ENCODE assay signal across 17 cellular contexts in genomic region chr15:64859226-64859625, GRCh38. TPM values are rescaled to one million over a fixed set of nuclear protein-coding genes. Genes with fewer than 3 reads are reported as not detected.
A peak's percentile ranks its signal among the peaks of the same experiment; 100 is the strongest.
DNase-seq lines count a peak whose midpoint lies in the region; ATAC-seq and TF ChIP-seq lines count a peak whose summit lies in the region.
"Had no signal": no experiment of that assay in that cellular context is flagged by ENCODE, and none has a peak within 500 bp of the region (broad histone marks: within the 10 kb centered on the region; RNA-seq: fewer than 3 reads in every experiment).

No MANE protein-coding gene starts in this region.

- DNase-seq in activated CD4-positive, alpha-beta T cell treated with anti-CD3 and anti-CD28 coated beads for 36 hours = no peak
- DNase-seq in activated CD4-positive, alpha-beta T cell treated with anti-CD3 and anti-CD28 coated beads, Interleukin-2, amount 10 ng/mL, durations not matched to agents 7 days and 5 days = no peak
- DNase-seq in esophagus squamous epithelium (lab: John Stamatoyannopoulos, UW) = no peak
- no peak for DNase-seq in nephron progenitor cell
- no peak for DNase-seq in tibial nerve (ENCODE audit: low spot score in 2 of 2)
- DNase-seq in erythroblast (lab: John Stamatoyannopoulos, UW) = no peak
- DNase-seq in A673 (ENCODE audit: low spot score) = no peak
- DNase-seq: CD8-positive, alpha-beta T cell; Karpas-422; MG63; NCI-H1092; NCI-H146; NCI-H2081 treated with DMSO at 0.1 percent for 48 hours; NCI-H2227 treated with DMSO at 0.1 percent for 48 hours; NCI-H524 treated with DMSO at 0.1 percent for 48 hours had no signal

- no TSS peak for BruUV-seq in A673 (replicated peaks; lab: Mats Ljungman, UMichigan)

- H3K27ac Mint-ChIP-seq in activated CD4-positive, alpha-beta T cell treated with anti-CD3 and anti-CD28 coated beads for 36 hours = peak overlapping the region; percentile 42
- no peak overlapping the region for H3K27ac Mint-ChIP-seq in activated CD4-positive, alpha-beta T cell treated with anti-CD3 and anti-CD28 coated beads, Interleukin-2, amount 10 ng/mL, durations not matched to agents 7 days and 5 days
- H3K27ac Mint-ChIP-seq in nephron progenitor cell = peak overlapping the region; percentile 63

- H3K4me1 Mint-ChIP-seq in activated CD4-positive, alpha-beta T cell treated with anti-CD3 and anti-CD28 coated beads for 36 hours = peaks cover 33% of the 10 kb centered on the region
- peaks cover 30% of the 10 kb centered on the region for H3K4me1 Mint-ChIP-seq in activated CD4-positive, alpha-beta T cell treated with anti-CD3 and anti-CD28 coated beads, Interleukin-2, amount 10 ng/mL, durations not matched to agents 7 days and 5 days
- peaks cover 77% of the 10 kb centered on the region for H3K4me1 Mint-ChIP-seq in nephron progenitor cell

- no peak for TF ChIP-seq EP300 in tibial nerve (IDR thresholded peaks at IDR 0.05)

- TF ChIP-seq POLR2A in esophagus squamous epithelium (IDR thresholded peaks at IDR 0.05) = no peak
- TF ChIP-seq POLR2A in tibial nerve (IDR thresholded peaks at IDR 0.05) = no peak
- TF ChIP-seq POLR2A in erythroblast (IDR thresholded peaks at IDR 0.05; ENCODE audit: low read length) = no peak

- CTCF ChIA-PET in activated CD4-positive, alpha-beta T cell treated with anti-CD3 and anti-CD28 coated beads for 36 hours (lab: Charles Lee) = interaction anchor here (1.0 kb wide), 1 partner anchor 24 kb away, joined by 3 read pairs; no protein-coding TSS in a partner anchor
- CTCF ChIA-PET in activated CD4-positive, alpha-beta T cell treated with anti-CD3 and anti-CD28 coated beads, Interleukin-2, amount 10 ng/mL, durations not matched to agents 7 days and 5 days (lab: Charles Lee) = interaction anchor here (0.6 to 1.2 kb wide), 4 partner anchors 14 to 81 kb away, joined by 3 to 4 read pairs (median 4); no protein-coding TSS in a partner anchor
- CTCF ChIA-PET in A673 (lab: Charles Lee) = no interaction called here

- H3K9me3 Mint-ChIP-seq in activated CD4-positive, alpha-beta T cell treated with anti-CD3 and anti-CD28 coated beads for 36 hours (ENCODE audit: low read depth) = no peaks in the 10 kb centered on the region
- no peaks in the 10 kb centered on the region for H3K9me3 Mint-ChIP-seq in activated CD4-positive, alpha-beta T cell treated with anti-CD3 and anti-CD28 coated beads, Interleukin-2, amount 10 ng/mL, durations not matched to agents 7 days and 5 days
- no peaks in the 10 kb centered on the region for H3K9me3 Mint-ChIP-seq in nephron progenitor cell
- H3K9me3 Mint-ChIP-seq: CD8-positive, alpha-beta T cell had no signal

- POLR2A ChIA-PET in activated CD4-positive, alpha-beta T cell treated with anti-CD3 and anti-CD28 coated beads for 36 hours (lab: Charles Lee) = no interaction called here
- POLR2A ChIA-PET in activated CD4-positive, alpha-beta T cell treated with anti-CD3 and anti-CD28 coated beads, Interleukin-2, amount 10 ng/mL, durations not matched to agents 7 days and 5 days (lab: Charles Lee) = no interaction called here
- POLR2A ChIA-PET in A673 (lab: Charles Lee; ENCODE audit: low non-redundant PET) = no interaction called here

- H3K27ac ChIP-seq in esophagus squamous epithelium (peak overlapping the region in 3 of 4 donors; percentile 49 to 55 (median 54)), tibial nerve (peak overlapping the region in 3 of 4 donors; percentile 20 to 99 (median 89)), A673 (ENCODE audit: low read depth, low read length, poor library complexity, severe bottlenecking) (no peak overlapping the region)
- H3K27ac ChIP-seq: 22Rv1 had no signal

- H3K27me3 ChIP-seq in esophagus squamous epithelium (no peaks in the 10 kb centered on the region), tibial nerve (no peaks in the 10 kb centered on the region), A673 (replicated peaks; ENCODE audit: insufficient read depth, low read depth, low read length, poor library complexity) (no peaks in the 10 kb centered on the region)
- H3K27me3 ChIP-seq: MG63 had no signal

- H3K4me3 ChIP-seq in esophagus squamous epithelium (no peak overlapping the region), tibial nerve (no peak overlapping the region), A673 (ENCODE audit: low read depth, low read length, poor library complexity, severe bottlenecking) (no peak overlapping the region)
- H3K4me3 ChIP-seq: MG63 had no signal

- peaks cover 19% of the 10 kb centered on the region for H3K36me3 Mint-ChIP-seq in activated CD4-positive, alpha-beta T cell treated with anti-CD3 and anti-CD28 coated beads for 36 hours (ENCODE audit: low read depth)
- H3K36me3 Mint-ChIP-seq in activated CD4-positive, alpha-beta T cell treated with anti-CD3 and anti-CD28 coated beads, Interleukin-2, amount 10 ng/mL, durations not matched to agents 7 days and 5 days (ENCODE audit: low read depth) = peaks cover 31% of the 10 kb centered on the region
- peaks cover 22% of the 10 kb centered on the region for H3K36me3 Mint-ChIP-seq in nephron progenitor cell (ENCODE audit: low read depth)

- intact Hi-C loops in activated CD4-positive, alpha-beta T cell treated with anti-CD3 and anti-CD28 coated beads for 36 hours (cut with DNase I, micrococcal nuclease) = no loop called here
- intact Hi-C loops in esophagus squamous epithelium (cut with DNase I) (no loop called here), A673 (cut with micrococcal nuclease; ENCODE audit: unreplicated experiment) (no loop called here)

- no peak for ATAC-seq in activated CD4-positive, alpha-beta T cell treated with anti-CD3 and anti-CD28 coated beads for 36 hours
- ATAC-seq in GM21367 (IDR thresholded peaks at IDR 0.05; ENCODE audit: unreplicated experiment) = no peak
- ATAC-seq: CD8-positive, alpha-beta T cell had no signal

- no peak for TF ChIP-seq CTCF in esophagus squamous epithelium (IDR thresholded peaks at IDR 0.05)
- TF ChIP-seq CTCF in nephron progenitor cell (IDR thresholded peaks at IDR 0.05) = no peak
- no peak for TF ChIP-seq CTCF in tibial nerve (IDR thresholded peaks at IDR 0.05)
- no peak for TF ChIP-seq CTCF in A673 (conservative IDR thresholded peaks at IDR 0.05; ENCODE audit: low read depth, low read length)

- H3K27me3 Mint-ChIP-seq in activated CD4-positive, alpha-beta T cell treated with anti-CD3 and anti-CD28 coated beads for 36 hours = no peaks in the 10 kb centered on the region
- no peaks in the 10 kb centered on the region for H3K27me3 Mint-ChIP-seq in activated CD4-positive, alpha-beta T cell treated with anti-CD3 and anti-CD28 coated beads, Interleukin-2, amount 10 ng/mL, durations not matched to agents 7 days and 5 days
- peaks cover 3% of the 10 kb centered on the region for H3K27me3 Mint-ChIP-seq in nephron progenitor cell (ENCODE audit: low read depth, poor library complexity)

- H3K9me3 ChIP-seq in esophagus squamous epithelium (no peaks in the 10 kb centered on the region), tibial nerve (no peaks in the 10 kb centered on the region), A673 (ENCODE audit: low read depth, low read length, poor library complexity, severe bottlenecking) (no peaks in the 10 kb centered on the region)
- H3K9me3 ChIP-seq: MG63 had no signal

- H3K4me3 Mint-ChIP-seq in activated CD4-positive, alpha-beta T cell treated with anti-CD3 and anti-CD28 coated beads for 36 hours = no peak overlapping the region
- no peak overlapping the region for H3K4me3 Mint-ChIP-seq in activated CD4-positive, alpha-beta T cell treated with anti-CD3 and anti-CD28 coated beads, Interleukin-2, amount 10 ng/mL, durations not matched to agents 7 days and 5 days
- no peak overlapping the region for H3K4me3 Mint-ChIP-seq in nephron progenitor cell
- H3K4me3 Mint-ChIP-seq: CD8-positive, alpha-beta T cell had no signal

- peaks cover 32 to 82% (median 53%) of the 10 kb centered on the region in 3 donors for H3K4me1 ChIP-seq in esophagus squamous epithelium
- H3K4me1 ChIP-seq in tibial nerve = peaks cover 0 to 92% (median 64%) of the 10 kb centered on the region in 4 donors
- H3K4me1 ChIP-seq in A673 (ENCODE audit: insufficient read depth, low read length, poor library complexity, severe bottlenecking) = peaks cover 7% of the 10 kb centered on the region

- WGBS in esophagus squamous epithelium, 2 donors = 57% methylated on average over 1 of the region's 2 CpGs; no CpG with 5 or more reads in 1 of the 2 donors
- 56 to 74% methylated on average over 2 of the region's 2 CpGs for WGBS in tibial nerve, 2 donors

- H3K36me3 ChIP-seq in esophagus squamous epithelium (peaks cover 8 to 70% (median 26%) of the 10 kb centered on the region in 3 donors), tibial nerve (peaks cover 0 to 54% (median 7%) of the 10 kb centered on the region in 3 donors), A673 (ENCODE audit: insufficient read depth, low read length, poor library complexity, severe bottlenecking) (peaks cover 7% of the 10 kb centered on the region)

RNA-seq across cellular contexts. Expression of gene PLEKHO2, which starts 17.5 kb away (rescaled TPM):
- total RNA-seq in activated CD4-positive, alpha-beta T cell treated with anti-CD3 and anti-CD28 coated beads for 36 hours = 10 to 100 TPM; 11.4 to 13.3 TPM
- total RNA-seq in activated CD4-positive, alpha-beta T cell treated with anti-CD3 and anti-CD28 coated beads, Interleukin-2, amount 10 ng/mL, durations not matched to agents 7 days and 5 days = 10 to 100 TPM; 25.4 to 27.6 TPM
- total RNA-seq in esophagus squamous epithelium = 10 to 100 TPM in 1 of 4 donors, 1 to 10 TPM in 3; 5.6 to 18.3 (median 7.2) TPM
- total RNA-seq in tibial nerve = 10 to 100 TPM; 40.8 to 69.9 (median 60.2) TPM
- total RNA-seq in A673 (2021) = 7.7 and 8.9 TPM in 2 replicates

RNA-seq across cellular contexts. Expression of gene PIF1, which starts 33.8 kb away (rescaled TPM):
- total RNA-seq in activated CD4-positive, alpha-beta T cell treated with anti-CD3 and anti-CD28 coated beads for 36 hours = 10 to 100 TPM; 30.0 to 36.3 TPM
- 10 to 100 TPM; 56.8 to 66.1 TPM for total RNA-seq in activated CD4-positive, alpha-beta T cell treated with anti-CD3 and anti-CD28 coated beads, Interleukin-2, amount 10 ng/mL, durations not matched to agents 7 days and 5 days
- total RNA-seq in esophagus squamous epithelium (10 to 100 TPM in 1 of 4 donors, 1 to 10 TPM in 3; 1.8 to 17.5 (median 3.8) TPM), tibial nerve (1 to 10 TPM in 2 of 4 donors, under 1 TPM in 1, not detected in 1; 0.39 to 2.4 (median 1.1) TPM), A673 (2021) (60.4 and 65.7 TPM in 2 replicates)

RNA-seq across cellular contexts. Expression of gene ANKDD1A, which starts 52.5 kb away (rescaled TPM):
- 1 to 10 TPM in 1 of 2 experiments, under 1 TPM in 1; 0.81 to 1.0 TPM for total RNA-seq in activated CD4-positive, alpha-beta T cell treated with anti-CD3 and anti-CD28 coated beads for 36 hours
- total RNA-seq in activated CD4-positive, alpha-beta T cell treated with anti-CD3 and anti-CD28 coated beads, Interleukin-2, amount 10 ng/mL, durations not matched to agents 7 days and 5 days = 1 to 10 TPM in 1 of 2 experiments, under 1 TPM in 1; 0.87 to 1.1 TPM
- total RNA-seq in esophagus squamous epithelium (1 to 10 TPM in 3 of 4 donors, under 1 TPM in 1; 0.45 to 7.8 (median 2.4) TPM), tibial nerve (10 to 100 TPM; 18.2 to 39.3 (median 26.3) TPM), A673 (2021) (2.3 and 3.5 TPM in 2 replicates)
